In the genomic region with DNA sequence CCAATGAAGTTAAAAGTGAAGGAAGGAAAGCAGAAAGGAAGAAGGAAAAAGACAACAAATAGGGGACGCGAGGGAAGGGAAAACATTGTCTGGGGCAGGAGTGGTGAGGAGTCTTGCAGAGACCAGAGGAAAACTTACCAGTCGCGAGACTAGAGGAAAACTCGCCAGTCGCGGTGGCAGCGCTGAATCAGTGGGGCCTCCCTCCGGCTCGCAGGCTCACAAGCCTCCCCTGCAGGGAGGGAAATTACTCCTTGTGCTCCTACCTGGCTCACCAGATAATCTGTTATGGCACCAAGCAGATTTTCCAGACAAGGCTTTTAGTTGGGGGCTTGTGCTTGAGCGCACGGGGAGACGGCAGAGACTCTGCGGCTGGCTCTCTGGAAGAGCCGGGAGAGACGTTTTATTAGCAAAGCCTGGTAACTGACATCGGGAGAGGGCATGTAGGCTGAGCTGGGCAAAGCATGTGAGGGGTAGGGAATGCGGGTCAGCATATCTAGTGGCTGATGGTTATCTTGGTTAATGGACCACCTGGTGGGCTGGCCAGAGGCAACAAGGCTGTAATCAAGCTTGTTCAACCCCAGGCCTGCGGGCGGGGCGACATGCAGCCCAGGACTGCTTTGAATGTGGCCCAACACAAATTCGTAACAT, we compare ENCODE assay signal across 27 cellular contexts. TPM values are rescaled to one million over a fixed set of nuclear protein-coding genes. Genes with fewer than 3 reads are reported as not detected.
DNase-seq lines count a peak whose midpoint lies in the region; ATAC-seq and TF ChIP-seq lines count a peak whose summit lies in the region.
"Had no signal": no experiment of that assay in that cellular context is flagged by ENCODE, and none has a peak within 500 bp of the region (broad histone marks: within the 10 kb centered on the region; RNA-seq: fewer than 3 reads in every experiment).

No MANE protein-coding gene starts in this region.

- TF ChIP-seq CTCF in endothelial cell (IDR thresholded peaks at IDR 0.05; ENCODE audit: unreplicated experiment), result no peak
- TF ChIP-seq CTCF in nephron progenitor cell (IDR thresholded peaks at IDR 0.05), result no peak
- no peak for TF ChIP-seq CTCF in GM13976 (IDR thresholded peaks at IDR 0.05; ENCODE audit: borderline replicate concordance, control extremely low read depth, extremely low read depth, insufficient read depth, missing control alignments)

- H3K9me3 Mint-ChIP-seq in endothelial cell (ENCODE audit: unreplicated experiment) (no peaks in the 10 kb centered on the region), nephron progenitor cell (no peaks in the 10 kb centered on the region)
- no peaks in the 10 kb centered on the region for H3K9me3 Mint-ChIP-seq in activated CD8-positive, alpha-beta T cell treated with anti-CD3 and anti-CD28 coated beads, Interleukin-2, amount 10 ng/mL, durations not matched to agents 7 days and 5 days (ENCODE audit: insufficient read depth)
- H3K9me3 Mint-ChIP-seq: activated CD4-positive, alpha-beta memory T cell treated with anti-CD3 and anti-CD28 coated beads for 36 hours; immature natural killer cell; memory B cell; naive B cell; T-cell had no signal

- peaks cover 22% of the 10 kb centered on the region for H3K4me1 Mint-ChIP-seq in endothelial cell (ENCODE audit: unreplicated experiment)
- H3K4me1 Mint-ChIP-seq in nephron progenitor cell, result peaks cover 6% of the 10 kb centered on the region
- no peaks in the 10 kb centered on the region for H3K4me1 Mint-ChIP-seq in activated CD8-positive, alpha-beta T cell treated with anti-CD3 and anti-CD28 coated beads, Interleukin-2, amount 10 ng/mL, durations not matched to agents 7 days and 5 days (ENCODE audit: low read depth)
- H3K4me1 Mint-ChIP-seq: immature natural killer cell, memory B cell, naive B cell, T-cell had no signal

- peak; percentile 72 for DNase-seq in G401 (ENCODE audit: low spot score)
- peak; percentile 12 for DNase-seq in NCI-H69 (lab: John Stamatoyannopoulos, UW)
- DNase-seq in endothelial cell (ENCODE audit: low spot score), result no peak
- no peak for DNase-seq in nephron progenitor cell
- DNase-seq in superior temporal gyrus (ENCODE audit: extremely low spot score), result no peak
- DNase-seq in activated CD8-positive, alpha-beta T cell treated with anti-CD3 and anti-CD28 coated beads, Interleukin-2, amount 10 ng/mL, durations not matched to agents 7 days and 5 days, result no peak
- DNase-seq in GM13976 (ENCODE audit: low spot score), result no peak
- DNase-seq: activated CD4-positive, alpha-beta memory T cell treated with anti-CD3 and anti-CD28 coated beads for 36 hours; activated CD8-positive, alpha-beta memory T cell treated with anti-CD3 and anti-CD28 coated beads, Interleukin-2, amount 50 U/mL, for 48 hours; activated naive CD4-positive, alpha-beta T cell treated with anti-CD3 and anti-CD28 coated beads, Interleukin-2, amount 50 U/mL, for 16 hours; colonic mucosa; effector memory CD4-positive, alpha-beta T cell; immature natural killer cell; naive B cell; NCI-H187 treated with DMSO at 0.1 percent for 48 hours; NCI-H526 treated with DMSO at 0.1 percent for 48 hours; Peyer's patch; right cardiac atrium; SIG-M5; spleen; T-cell; upper lobe of right lung had no signal

- CTCF ChIA-PET in activated CD8-positive, alpha-beta T cell treated with anti-CD3 and anti-CD28 coated beads, Interleukin-2, amount 10 ng/mL, durations not matched to agents 7 days and 5 days (lab: Charles Lee), result interaction anchor here (1.5 kb wide), 1 partner anchor 77 kb away, joined by 4 read pairs; no protein-coding TSS in a partner anchor

- POLR2A ChIA-PET in activated CD8-positive, alpha-beta T cell treated with anti-CD3 and anti-CD28 coated beads, Interleukin-2, amount 10 ng/mL, durations not matched to agents 7 days and 5 days (lab: Charles Lee), result no interaction called here

- no peak for ATAC-seq in GM18517 (IDR thresholded peaks at IDR 0.05; ENCODE audit: unreplicated experiment)
- no peak for ATAC-seq in activated CD8-positive, alpha-beta T cell treated with anti-CD3 and anti-CD28 coated beads, Interleukin-2, amount 10 ng/mL, durations not matched to agents 7 days and 5 days
- ATAC-seq: activated CD4-positive, CD25-positive, alpha-beta regulatory T cell treated with anti-CD3 and anti-CD28 coated beads, Interleukin-2, amount 50 U/mL, for 24 hours; HCT116; left lobe of liver; right cardiac atrium; T-cell; upper lobe of right lung had no signal

- H3K27ac Mint-ChIP-seq in endothelial cell (ENCODE audit: unreplicated experiment) (peak overlapping the region; percentile 13), nephron progenitor cell (peak overlapping the region; percentile 72)
- H3K27ac Mint-ChIP-seq in activated CD8-positive, alpha-beta T cell treated with anti-CD3 and anti-CD28 coated beads, Interleukin-2, amount 10 ng/mL, durations not matched to agents 7 days and 5 days, result no peak overlapping the region
- H3K27ac Mint-ChIP-seq: activated CD4-positive, alpha-beta memory T cell treated with anti-CD3 and anti-CD28 coated beads for 36 hours; memory B cell; T-cell had no signal

- in situ Hi-C loops in G401 (cut with HindIII; ENCODE audit: low sequenced_read_pairs) (no loop called here), GM13976 (cut with MboI; ENCODE audit: low sequenced_read_pairs, unreplicated experiment) (no loop called here)

- H3K4me3 Mint-ChIP-seq in endothelial cell (ENCODE audit: unreplicated experiment), result no peak overlapping the region
- H3K4me3 Mint-ChIP-seq in nephron progenitor cell, result no peak overlapping the region
- no peak overlapping the region for H3K4me3 Mint-ChIP-seq in activated CD8-positive, alpha-beta T cell treated with anti-CD3 and anti-CD28 coated beads, Interleukin-2, amount 10 ng/mL, durations not matched to agents 7 days and 5 days
- H3K4me3 Mint-ChIP-seq: activated CD4-positive, alpha-beta memory T cell treated with anti-CD3 and anti-CD28 coated beads for 36 hours; immature natural killer cell; memory B cell; naive B cell; T-cell had no signal

- peaks cover 13% of the 10 kb centered on the region for H3K36me3 Mint-ChIP-seq in endothelial cell (ENCODE audit: low read depth, unreplicated experiment)
- peaks cover 26% of the 10 kb centered on the region for H3K36me3 Mint-ChIP-seq in nephron progenitor cell (ENCODE audit: low read depth)
- H3K36me3 Mint-ChIP-seq in activated CD8-positive, alpha-beta T cell treated with anti-CD3 and anti-CD28 coated beads, Interleukin-2, amount 10 ng/mL, durations not matched to agents 7 days and 5 days (ENCODE audit: low read depth), result peaks cover 7% of the 10 kb centered on the region

- H3K27me3 Mint-ChIP-seq in endothelial cell (ENCODE audit: unreplicated experiment), result no peaks in the 10 kb centered on the region
- H3K27me3 Mint-ChIP-seq in nephron progenitor cell (ENCODE audit: low read depth, poor library complexity), result no peaks in the 10 kb centered on the region
- no peaks in the 10 kb centered on the region for H3K27me3 Mint-ChIP-seq in activated CD8-positive, alpha-beta T cell treated with anti-CD3 and anti-CD28 coated beads, Interleukin-2, amount 10 ng/mL, durations not matched to agents 7 days and 5 days (ENCODE audit: low read depth)
- H3K27me3 Mint-ChIP-seq: activated CD4-positive, alpha-beta memory T cell treated with anti-CD3 and anti-CD28 coated beads for 36 hours; memory B cell; naive B cell; T-cell had no signal

RNA-seq across cellular contexts. Expression of a gene that starts 37.1 kb away (rescaled TPM):
- 87.4 and 108 TPM in 2 replicates for total RNA-seq in G401 (2014; rRNA removed; shearing (Covaris generic))
- 59.3 TPM for total RNA-seq in endothelial cell (ENCODE audit: unreplicated experiment)
- 10 to 100 TPM; 37.9 to 41.3 TPM for total RNA-seq in activated CD8-positive, alpha-beta T cell treated with anti-CD3 and anti-CD28 coated beads, Interleukin-2, amount 10 ng/mL, durations not matched to agents 7 days and 5 days

Comparison
In these comparisons a context has a peak if more than half of its experiments do, and no peak if none do; other contexts are left out.
1. DNase-seq: peak in G401 (single experiment) and NCI-H69 (single experiment); none in endothelial cell (single experiment), nephron progenitor cell (single experiment), superior temporal gyrus (single experiment), activated CD8-positive, alpha-beta T cell treated with anti-CD3 and anti-CD28 coated beads, Interleukin-2, amount 10 ng/mL, durations not matched to agents 7 days and 5 days (single experiment) and GM13976 (single experiment).